ENCODE assay signal across 21 cellular contexts in genomic region chr10:113129117-113129516, GRCh38.
A peak's percentile ranks its signal among the peaks of the same experiment; 100 is the strongest.
DNase-seq lines count a peak whose midpoint lies in the region; ATAC-seq and TF ChIP-seq lines count a peak whose summit lies in the region.
"Had no signal": no experiment of that assay in that cellular context is flagged by ENCODE, and none has a peak within 500 bp of the region (broad histone marks: within the 10 kb centered on the region; RNA-seq: fewer than 3 reads in every experiment).

No MANE protein-coding gene starts in this region.

- H3K9ac ChIP-seq in fibroblast of lung (ENCODE audit: insufficient read depth, low read length) (no peak overlapping the region), neural progenitor cell (no peak overlapping the region)

- H3K27me3 Mint-ChIP-seq in neural progenitor cell (ENCODE audit: insufficient read depth, low read depth), result peaks cover 6% of the 10 kb centered on the region

- H3K4me3 Mint-ChIP-seq in neural progenitor cell, result peak overlapping the region; percentile 87
- H3K4me3 Mint-ChIP-seq: activated T-cell treated with anti-CD3 and anti-CD28 coated beads, Interleukin-2, amount 50 U/mL, for 24 hours; CD4-positive, CD25-positive, alpha-beta regulatory T cell; naive thymus-derived CD8-positive, alpha-beta T cell had no signal

- H3K4me3 ChIP-seq in heart right ventricle, result peak overlapping the region in 5 of 10 donors; percentile 10 to 29 (median 18)
- H3K4me3 ChIP-seq in fibroblast of lung (replicated peaks in 1 of 4; ENCODE audit: control extremely low read depth in 1 of 4, insufficient read depth in 1 of 4, low read depth in 3 of 4, low read length in 4 of 4), result peak overlapping the region in 1 of 4 experiments; percentile 4
- H3K4me3 ChIP-seq in neural progenitor cell, result peak overlapping the region; percentile 48
- H3K4me3 ChIP-seq in uterus, result no peak overlapping the region
- H3K4me3 ChIP-seq: sigmoid colon had no signal

- TF ChIP-seq POLR2A in uterus (IDR thresholded peaks at IDR 0.05), result no peak

- H3K36me3 Mint-ChIP-seq in neural progenitor cell, result no peaks in the 10 kb centered on the region
- H3K36me3 Mint-ChIP-seq: activated naive CD4-positive, alpha-beta T cell treated with anti-CD3 and anti-CD28 coated beads, Interleukin-2, amount 50 U/mL, for 72 hours; naive thymus-derived CD8-positive, alpha-beta T cell had no signal

- H3K27ac ChIP-seq in heart right ventricle, result peak overlapping the region in 8 of 10 donors; percentile 14 to 69 (median 48)
- H3K27ac ChIP-seq in fibroblast of lung (ENCODE audit: insufficient read depth, low read length), result no peak overlapping the region
- H3K27ac ChIP-seq in neural progenitor cell, result peak overlapping the region; percentile 95
- peak overlapping the region; percentile 54 to 77 for H3K27ac ChIP-seq in uterus
- H3K27ac ChIP-seq: foreskin keratinocyte had no signal

- H3K4me2 ChIP-seq in fibroblast of lung (ENCODE audit: extremely low read depth, insufficient read depth, low read length), result peak overlapping the region; percentile 65
- peak overlapping the region; percentile 83 for H3K4me2 ChIP-seq in neural progenitor cell

- H3K79me2 ChIP-seq in fibroblast of lung (ENCODE audit: control insufficient read depth, insufficient read depth, low read length) (no peaks in the 10 kb centered on the region), neural progenitor cell (ENCODE audit: low read depth) (peaks cover 74% of the 10 kb centered on the region)

- no peaks in the 10 kb centered on the region for H3K9me3 ChIP-seq in heart right ventricle
- no peaks in the 10 kb centered on the region for H3K9me3 ChIP-seq in fibroblast of lung (ENCODE audit: control insufficient read depth, insufficient read depth, low read depth, low read length)
- no peaks in the 10 kb centered on the region for H3K9me3 ChIP-seq in neural progenitor cell (ENCODE audit: low read depth)
- H3K9me3 ChIP-seq in uterus, result no peaks in the 10 kb centered on the region
- H3K9me3 ChIP-seq: sigmoid colon had no signal

- H4K20me1 ChIP-seq in fibroblast of lung (ENCODE audit: control insufficient read depth, extremely low read depth, insufficient read depth, low read length), result no peaks in the 10 kb centered on the region
- H4K20me1 ChIP-seq in neural progenitor cell (ENCODE audit: low read depth), result peaks cover 72% of the 10 kb centered on the region

- ATAC-seq in heart right ventricle, result peak in 3 of 8 donors; percentile 18 to 46 (median 24)
- ATAC-seq in Right ventricle myocardium inferior, result no peak
- ATAC-seq: activated naive CD4-positive, alpha-beta T cell treated with anti-CD3 and anti-CD28 coated beads, Interleukin-2, amount 50 U/mL, for 72 hours; foreskin keratinocyte; naive thymus-derived CD8-positive, alpha-beta T cell had no signal

- H3K9me3 Mint-ChIP-seq in neural progenitor cell, result no peaks in the 10 kb centered on the region
- H3K9me3 Mint-ChIP-seq: activated naive CD4-positive, alpha-beta T cell treated with anti-CD3 and anti-CD28 coated beads, Interleukin-2, amount 50 U/mL, for 72 hours; activated T-cell treated with anti-CD3 and anti-CD28 coated beads, Interleukin-2, amount 50 U/mL, for 24 hours; naive thymus-derived CD8-positive, alpha-beta T cell had no signal

- TF ChIP-seq CTCF in heart right ventricle (IDR thresholded peaks at IDR 0.05) (no peak), fibroblast of lung (conservative IDR thresholded peaks at IDR 0.05 in 1 of 2, IDR thresholded peaks at IDR 0.05 in 1 of 2; ENCODE audit: low read depth in 1 of 2, low read length in 2 of 2) (no peak), neural progenitor cell (IDR thresholded peaks at IDR 0.05) (no peak), uterus (IDR thresholded peaks at IDR 0.05) (no peak)

- no peak overlapping the region for H3K27ac Mint-ChIP-seq in neural progenitor cell
- H3K27ac Mint-ChIP-seq: activated naive CD4-positive, alpha-beta T cell treated with anti-CD3 and anti-CD28 coated beads, Interleukin-2, amount 50 U/mL, for 72 hours; activated T-cell treated with anti-CD3 and anti-CD28 coated beads, Interleukin-2, amount 50 U/mL, for 24 hours; CD4-positive, CD25-positive, alpha-beta regulatory T cell; naive thymus-derived CD8-positive, alpha-beta T cell had no signal

- H3K36me3 ChIP-seq in heart right ventricle (no peaks in the 10 kb centered on the region), fibroblast of lung (ENCODE audit: control insufficient read depth, insufficient read depth, low read length) (no peaks in the 10 kb centered on the region), neural progenitor cell (no peaks in the 10 kb centered on the region), uterus (no peaks in the 10 kb centered on the region)
- H3K36me3 ChIP-seq: sigmoid colon had no signal

- intact Hi-C loops in heart right ventricle (cut with DNase I) (loop anchor here (2.0 to 10.0 kb wide), 15 partner anchors 42 to 564 kb away; partner anchors contain the start of gene TCF7L2 (in 5 of the 10)), Right ventricle myocardium inferior (cut with DNase I) (loop anchor here (5.0 kb wide), 1 partner anchor 67 kb away; no protein-coding TSS in a partner anchor), uterus (cut with DNase I; ENCODE audit: low total_unique reads) (loop anchor here (10.0 kb wide), 1 partner anchor 174 kb away; the partner anchor contains the start of gene TCF7L2)

- no peak for DNase-seq in heart right ventricle
- no peak for DNase-seq in Right ventricle myocardium inferior (ENCODE audit: missing footprints)
- no peak for DNase-seq in fibroblast of lung (ENCODE audit: low read depth in 2 of 2)
- DNase-seq in neural progenitor cell (ENCODE audit: low spot score), result peak; percentile 38
- no peak for DNase-seq in uterus
- no peak for DNase-seq in DMS 273 treated with DMSO at 0.1 percent for 48 hours (lab: John Stamatoyannopoulos, UW)
- no peak for DNase-seq in COLO668 (lab: John Stamatoyannopoulos, UW; ENCODE audit: unreplicated experiment)
- DNase-seq in NCI-H82 (lab: John Stamatoyannopoulos, UW), result no peak
- DNase-seq: activated CD4-positive, alpha-beta T cell treated with anti-CD3 and anti-CD28 coated beads, Interleukin-2, amount 50 U/mL, for 4 hours; activated T-cell treated with anti-CD3 and anti-CD28 coated beads, Interleukin-2, amount 50 U/mL, for 24 hours; CD4-positive, CD25-positive, alpha-beta regulatory T cell; effector CD4-positive, alpha-beta T cell; foreskin keratinocyte; MM.1S; naive thymus-derived CD8-positive, alpha-beta T cell; NCI-H2081; NCI-H69; sigmoid colon; stimulated activated CD4-positive, alpha-beta T cell treated with anti-CD3 and anti-CD28 coated beads, Interleukin-4, amount 100 ng/mL, for 24 hours; stimulated activated CD8-positive, alpha-beta memory T cell treated with anti-CD3 and anti-CD28 coated beads, Interleukin-4, amount 100 ng/mL, for 48 hours had no signal

- peaks cover 0 to 15% (median 0%) of the 10 kb centered on the region in 7 donors for H3K27me3 ChIP-seq in heart right ventricle
- no peaks in the 10 kb centered on the region for H3K27me3 ChIP-seq in fibroblast of lung (ENCODE audit: control insufficient read depth, insufficient read depth, low read length)
- H3K27me3 ChIP-seq in neural progenitor cell, result no peaks in the 10 kb centered on the region
- H3K27me3 ChIP-seq in uterus, result no peaks in the 10 kb centered on the region
- H3K27me3 ChIP-seq: foreskin keratinocyte, sigmoid colon had no signal

- H3K4me1 Mint-ChIP-seq in neural progenitor cell, result peaks cover 79% of the 10 kb centered on the region

- WGBS in heart right ventricle, 2 donors, result 56 to 68% methylated on average over 7 of the region's 7 CpGs

- H2AFZ ChIP-seq in fibroblast of lung (ENCODE audit: low read length) (no peak overlapping the region), neural progenitor cell (replicated peaks) (no peak overlapping the region)

- H3K4me1 ChIP-seq in heart right ventricle (peaks cover 0 to 53% (median 12%) of the 10 kb centered on the region in 9 donors), fibroblast of lung (ENCODE audit: control insufficient read depth, extremely low read depth, insufficient read depth, low read length) (peaks cover 12% of the 10 kb centered on the region), neural progenitor cell (peaks cover 94% of the 10 kb centered on the region), uterus (no peaks in the 10 kb centered on the region)
- H3K4me1 ChIP-seq: foreskin keratinocyte had no signal

- peaks cover 95% of the 10 kb centered on the region for H3F3A ChIP-seq in neural progenitor cell (ENCODE audit: low read depth)
